ENCODE assay signal across 9 cellular contexts in the genomic region with DNA sequence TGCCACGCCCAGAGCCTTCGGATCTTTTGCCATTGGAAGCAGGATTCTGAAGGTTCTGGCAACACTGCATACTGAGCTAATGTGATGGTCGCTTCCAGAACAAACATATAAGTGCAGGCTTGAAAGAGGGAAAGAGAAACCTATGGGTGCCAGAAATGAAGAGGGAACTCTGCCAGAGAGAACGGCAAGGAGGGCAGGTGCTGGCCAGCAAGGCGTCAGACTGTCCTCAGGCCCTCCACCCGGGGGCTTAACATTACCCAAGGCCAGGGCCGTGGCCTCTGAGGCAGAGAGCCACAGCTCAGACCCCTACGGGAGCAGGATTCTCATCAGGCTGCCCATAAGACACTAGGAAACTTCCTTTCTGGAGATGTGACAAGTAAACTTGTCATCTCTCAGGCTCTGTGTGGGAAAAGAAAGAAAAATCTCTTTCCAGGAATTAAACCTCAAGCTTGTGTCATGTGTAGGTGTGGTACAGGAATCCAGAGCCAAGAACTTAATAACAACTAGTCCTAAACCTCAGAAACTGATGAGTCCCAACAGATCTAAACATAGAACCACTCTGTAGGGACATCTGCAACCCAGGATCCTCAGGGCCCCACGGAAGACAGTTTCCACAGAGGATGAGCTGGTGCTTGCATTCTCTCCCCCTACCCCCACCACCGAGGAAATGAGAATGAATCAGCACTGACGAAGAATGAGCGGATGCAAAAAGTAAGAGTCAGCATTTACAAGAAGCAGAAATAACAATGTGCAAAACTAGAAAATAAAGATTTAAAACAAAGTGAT.
A peak's percentile ranks its signal among the peaks of the same experiment; 100 is the strongest.
DNase-seq lines count a peak whose midpoint lies in the region; ATAC-seq and TF ChIP-seq lines count a peak whose summit lies in the region.
"Had no signal": no experiment of that assay in that cellular context is flagged by ENCODE, and none has a peak within 500 bp of the region (broad histone marks: within the 10 kb centered on the region; RNA-seq: fewer than 3 reads in every experiment).

No MANE protein-coding gene starts in this region.

- no peaks in the 10 kb centered on the region for H3K4me1 ChIP-seq in right lobe of liver

- no peak for DNase-seq in AG04450 (ENCODE audit: low read depth, low spot score)
- peak; percentile 6 for DNase-seq in LoVo (ENCODE audit: low spot score)
- peak; percentile 83 for DNase-seq in astrocyte of the spinal cord (ENCODE audit: low read depth, low spot score)
- DNase-seq in right lobe of liver, result no peak
- no peak for DNase-seq in T1000 (lab: John Stamatoyannopoulos, UW)
- no peak for DNase-seq in globus pallidus (ENCODE audit: low spot score)
- DNase-seq: GDM1 had no signal

- H3K4me3 ChIP-seq in AG04450 (ENCODE audit: low read depth, low read length) (no peak overlapping the region), astrocyte of the spinal cord (ENCODE audit: low read depth, low read length) (no peak overlapping the region), right lobe of liver (no peak overlapping the region)

- ATAC-seq in right lobe of liver (peak; percentile 43 to 65 (median 53)), HG03135 (IDR thresholded peaks at IDR 0.05; ENCODE audit: unreplicated experiment) (no peak), HG03139 (IDR thresholded peaks at IDR 0.05; ENCODE audit: unreplicated experiment) (no peak)

- peaks cover 6% of the 10 kb centered on the region; the same call in 1 of the 2 replicates for H3K9me3 ChIP-seq in AG04450 (ENCODE audit: control insufficient read depth, insufficient read depth, low read length)
- no peaks in the 10 kb centered on the region for H3K9me3 ChIP-seq in right lobe of liver

- no peaks in the 10 kb centered on the region for H3K27me3 ChIP-seq in AG04450 (ENCODE audit: control insufficient read depth, insufficient read depth, low read length)
- H3K27me3 ChIP-seq in right lobe of liver, result no peaks in the 10 kb centered on the region

- H3K27ac ChIP-seq in AG04450 (ENCODE audit: low read depth, low read length) (peak overlapping the region; percentile 25), right lobe of liver (peak overlapping the region in 2 of 3 donors; percentile 1 to 13)

- POLR2A ChIA-PET in AG04450 (lab: Yijun Ruan, JAX), result interaction anchor here (1.3 kb wide), 1 partner anchor 11 kb away, joined by 3 read pairs; no protein-coding TSS in a partner anchor

- CTCF ChIA-PET in AG04450 (lab: Charles Lee), result interaction anchor here (0.7 kb wide), 1 partner anchor 156 kb away, joined by 3 read pairs; no protein-coding TSS in a partner anchor

- in situ Hi-C loops in astrocyte of the spinal cord (cut with HindIII; ENCODE audit: low sequenced_read_pairs), result no loop called here

- TF ChIP-seq POLR2A in right lobe of liver (IDR thresholded peaks at IDR 0.05), result no peak

- intact Hi-C loops in right lobe of liver (cut with DNase I), result no loop called here

- TF ChIP-seq CTCF in AG04450 (IDR thresholded peaks at IDR 0.05; ENCODE audit: low read depth, low read length), result no peak
- TF ChIP-seq CTCF in astrocyte of the spinal cord (IDR thresholded peaks at IDR 0.05; ENCODE audit: low read depth, low read length), result no peak
- TF ChIP-seq CTCF in right lobe of liver (IDR thresholded peaks at IDR 0.05), result no peak

- WGBS in right lobe of liver (ENCODE audit: insufficient coverage, low coverage, low lambda C conversion rate, missing lambda C conversion rate), result 44% methylated on average over 8 of the region's 12 CpGs

- H3K36me3 ChIP-seq in right lobe of liver, result peaks cover 0 to 82% (median 9%) of the 10 kb centered on the region in 4 donors

Comparison
In these comparisons a context has a peak if more than half of its experiments do, and no peak if none do; other contexts are left out.
1. DNase-seq: peak in LoVo (single experiment) and astrocyte of the spinal cord (single experiment); none in AG04450 (single experiment), right lobe of liver (0 of 3), T1000 (single experiment) and globus pallidus (single experiment).
2. ATAC-seq: peak in right lobe of liver (4 of 4); none in HG03135 (single experiment) and HG03139 (single experiment).